In the genomic region with DNA sequence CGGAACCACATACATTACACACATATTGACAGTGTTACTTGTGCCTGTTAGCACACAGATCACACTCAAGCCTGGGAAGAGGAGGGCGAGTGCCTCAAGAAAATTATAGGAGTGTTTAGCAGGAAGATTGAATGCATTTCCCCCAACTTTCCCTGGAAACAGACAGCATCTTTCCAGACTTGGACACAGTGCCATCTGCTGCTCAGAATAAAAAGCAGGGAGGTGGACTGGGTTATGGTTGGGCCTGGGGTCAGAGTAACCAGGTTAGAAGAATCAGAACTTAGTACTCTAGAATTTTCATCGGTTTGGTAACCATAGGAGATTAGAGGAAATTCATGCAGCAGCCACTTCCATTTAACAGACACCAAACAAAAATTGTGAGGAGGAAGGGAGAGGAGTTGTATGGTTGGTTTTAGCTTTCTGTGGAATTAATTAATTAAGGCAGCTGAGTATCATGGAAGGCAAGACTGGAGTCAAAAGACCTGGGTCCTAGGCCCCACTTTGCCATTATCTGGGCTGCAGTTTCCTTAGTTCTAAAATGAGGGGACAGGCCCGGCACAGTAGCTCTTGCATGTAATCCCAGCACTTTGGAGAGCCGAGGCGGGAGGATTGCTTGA, we compare ENCODE assay signal across 10 cellular contexts. TPM values are rescaled to one million over a fixed set of nuclear protein-coding genes. Genes with fewer than 3 reads are reported as not detected.
DNase-seq lines count a peak whose midpoint lies in the region; ATAC-seq and TF ChIP-seq lines count a peak whose summit lies in the region.
"Had no signal": no experiment of that assay in that cellular context is flagged by ENCODE, and none has a peak within 500 bp of the region (broad histone marks: within the 10 kb centered on the region; RNA-seq: fewer than 3 reads in every experiment).

No MANE protein-coding gene starts in this region.

- TF ChIP-seq CTCF in LNCAP (IDR thresholded peaks at IDR 0.05) (peak; percentile 69), natural killer cell (IDR thresholded peaks at IDR 0.05) (no peak)

- H3K9ac ChIP-seq in BLaER1 treated with 17β-estradiol and CSF1 and Interleukin-3, amounts not matched to agents 10 nM and 100 nM = no peak overlapping the region

- peaks cover 6 to 9% of the 10 kb centered on the region in 2 donors for H3K27me3 Mint-ChIP-seq in natural killer cell (ENCODE audit: low read depth in 2 of 2)

- no peaks in the 10 kb centered on the region for H3K36me3 ChIP-seq in BLaER1 treated with 17β-estradiol and CSF1 and Interleukin-3, amounts not matched to agents 10 nM and 100 nM

- H3K4me2 ChIP-seq in BLaER1 treated with 17β-estradiol and CSF1 and Interleukin-3, amounts not matched to agents 10 nM and 100 nM = peak overlapping the region in 6 of 11 experiments; percentile 13 to 50 (median 27); a peak in 7 of 22 replicates

- no peaks in the 10 kb centered on the region for H3K36me3 Mint-ChIP-seq in natural killer cell
- H3K36me3 Mint-ChIP-seq: activated naive CD8-positive, alpha-beta T cell had no signal

- no peak overlapping the region for H3K4me3 Mint-ChIP-seq in natural killer cell
- H3K4me3 Mint-ChIP-seq: activated naive CD8-positive, alpha-beta T cell had no signal

- peaks cover 0 to 21% (median 15%) of the 10 kb centered on the region in 10 experiments; a peak in 14 of 20 replicates for H3K4me1 ChIP-seq in BLaER1 treated with 17β-estradiol and CSF1 and Interleukin-3, amounts not matched to agents 10 nM and 100 nM

- no peaks in the 10 kb centered on the region for H3K27me3 ChIP-seq in BLaER1 treated with 17β-estradiol and CSF1 and Interleukin-3, amounts not matched to agents 10 nM and 100 nM

- peak; percentile 4 for DNase-seq in cerebellar cortex (ENCODE audit: low spot score)
- peak; percentile 9 for DNase-seq in middle frontal gyrus (ENCODE audit: extremely low spot score, low spot score)
- DNase-seq in SHP77 (lab: John Stamatoyannopoulos, UW) = no peak
- no peak for DNase-seq in NCI-H774 (lab: John Stamatoyannopoulos, UW)
- no peak for DNase-seq in NCI-H2081 treated with DMSO at 0.1 percent for 48 hours (lab: John Stamatoyannopoulos, UW)
- DNase-seq in natural killer cell = no peak

- H3K27ac Mint-ChIP-seq in natural killer cell = no peak overlapping the region
- H3K27ac Mint-ChIP-seq: activated naive CD8-positive, alpha-beta T cell had no signal

- no peak for ATAC-seq in natural killer cell

- no peaks in the 10 kb centered on the region for H3K9me3 Mint-ChIP-seq in natural killer cell

- H3K27ac ChIP-seq in BLaER1 treated with 17β-estradiol and CSF1 and Interleukin-3, amounts not matched to agents 10 nM and 100 nM = no peak overlapping the region
- H3K27ac ChIP-seq: SK-N-MC had no signal

- H4K20me1 ChIP-seq in BLaER1 treated with 17β-estradiol and CSF1 and Interleukin-3, amounts not matched to agents 10 nM and 100 nM = no peaks in the 10 kb centered on the region

- intact Hi-C loops in natural killer cell (cut with micrococcal nuclease) = no loop called here

- peaks cover 18 to 25% of the 10 kb centered on the region in 2 donors for H3K4me1 Mint-ChIP-seq in natural killer cell

- no peak overlapping the region for H3K4me3 ChIP-seq in BLaER1 treated with 17β-estradiol and CSF1 and Interleukin-3, amounts not matched to agents 10 nM and 100 nM
- H3K4me3 ChIP-seq: SK-N-MC had no signal

- H3K9me3 ChIP-seq in BLaER1 treated with 17β-estradiol and CSF1 and Interleukin-3, amounts not matched to agents 10 nM and 100 nM (replicated peaks in 1 of 11) = no peaks in the 10 kb centered on the region

RNA-seq across cellular contexts. Expression of gene OPTN, which starts 43.4 kb away (rescaled TPM):
- 100 to 1,000 TPM; 140 to 177 (median 161) TPM for total RNA-seq in natural killer cell

RNA-seq across cellular contexts. Expression of gene CCDC3, which starts 55.1 kb away (rescaled TPM):
- under 1 TPM; 0.21 to 0.23 (median 0.23) TPM for total RNA-seq in natural killer cell

Comparison
In these comparisons a context has a peak if more than half of its experiments do, and no peak if none do; other contexts are left out.
1. DNase-seq: peak in cerebellar cortex (single experiment) and middle frontal gyrus (single experiment); none in SHP77 (0 of 2), NCI-H774 (single experiment), NCI-H2081 treated with DMSO at 0.1 percent for 48 hours (single experiment) and natural killer cell (single experiment).